1 cellular context compared by ENCODE assay signal in the genomic region with DNA sequence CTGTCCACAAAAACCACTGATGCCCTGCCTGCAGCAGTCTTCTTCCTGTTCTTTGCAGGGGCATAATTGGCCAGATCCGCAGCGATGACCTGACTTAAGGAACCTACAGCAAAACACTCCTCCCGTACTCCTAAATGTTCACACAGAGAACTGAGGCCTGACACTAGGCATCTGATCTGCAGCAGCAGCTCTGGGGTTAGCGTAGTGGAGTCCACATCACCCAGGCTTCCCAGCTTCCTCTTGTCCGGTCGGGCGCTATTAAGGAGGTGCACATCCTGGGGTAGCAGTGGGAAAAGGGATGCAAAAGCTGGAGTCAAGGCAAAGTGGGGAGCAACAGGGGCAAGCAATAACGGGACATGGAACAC.
TF ChIP-seq lines count a peak whose summit lies in the region.

No MANE protein-coding gene starts in this region.

TF ChIP-seq in HCT116, 20 proteins besides CTCF, POLR2A, EP300 and RAD21 (continued from another document):
- TF ChIP-seq, protein P1, sequence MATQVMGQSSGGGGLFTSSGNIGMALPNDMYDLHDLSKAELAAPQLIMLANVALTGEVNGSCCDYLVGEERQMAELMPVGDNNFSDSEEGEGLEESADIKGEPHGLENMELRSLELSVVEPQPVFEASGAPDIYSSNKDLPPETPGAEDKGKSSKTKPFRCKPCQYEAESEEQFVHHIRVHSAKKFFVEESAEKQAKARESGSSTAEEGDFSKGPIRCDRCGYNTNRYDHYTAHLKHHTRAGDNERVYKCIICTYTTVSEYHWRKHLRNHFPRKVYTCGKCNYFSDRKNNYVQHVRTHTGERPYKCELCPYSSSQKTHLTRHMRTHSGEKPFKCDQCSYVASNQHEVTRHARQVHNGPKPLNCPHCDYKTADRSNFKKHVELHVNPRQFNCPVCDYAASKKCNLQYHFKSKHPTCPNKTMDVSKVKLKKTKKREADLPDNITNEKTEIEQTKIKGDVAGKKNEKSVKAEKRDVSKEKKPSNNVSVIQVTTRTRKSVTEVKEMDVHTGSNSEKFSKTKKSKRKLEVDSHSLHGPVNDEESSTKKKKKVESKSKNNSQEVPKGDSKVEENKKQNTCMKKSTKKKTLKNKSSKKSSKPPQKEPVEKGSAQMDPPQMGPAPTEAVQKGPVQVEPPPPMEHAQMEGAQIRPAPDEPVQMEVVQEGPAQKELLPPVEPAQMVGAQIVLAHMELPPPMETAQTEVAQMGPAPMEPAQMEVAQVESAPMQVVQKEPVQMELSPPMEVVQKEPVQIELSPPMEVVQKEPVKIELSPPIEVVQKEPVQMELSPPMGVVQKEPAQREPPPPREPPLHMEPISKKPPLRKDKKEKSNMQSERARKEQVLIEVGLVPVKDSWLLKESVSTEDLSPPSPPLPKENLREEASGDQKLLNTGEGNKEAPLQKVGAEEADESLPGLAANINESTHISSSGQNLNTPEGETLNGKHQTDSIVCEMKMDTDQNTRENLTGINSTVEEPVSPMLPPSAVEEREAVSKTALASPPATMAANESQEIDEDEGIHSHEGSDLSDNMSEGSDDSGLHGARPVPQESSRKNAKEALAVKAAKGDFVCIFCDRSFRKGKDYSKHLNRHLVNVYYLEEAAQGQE (IDR thresholded peaks at IDR 0.05; ENCODE audit: low read depth) = no peak
- no peak for TF ChIP-seq CEBPB (IDR thresholded peaks at IDR 0.05; ENCODE audit: low read depth)
